18 cellular contexts compared by ENCODE assay signal in genomic region chr11:26996056-26996455, GRCh38. TPM values are rescaled to one million over a fixed set of nuclear protein-coding genes. Genes with fewer than 3 reads are reported as not detected.
DNase-seq lines count a peak whose midpoint lies in the region; ATAC-seq and TF ChIP-seq lines count a peak whose summit lies in the region.
"Had no signal": no experiment of that assay in that cellular context is flagged by ENCODE, and none has a peak within 500 bp of the region (broad histone marks: within the 10 kb centered on the region; RNA-seq: fewer than 3 reads in every experiment).

No MANE protein-coding gene starts in this region.

- DNase-seq in right atrium auricular region (ENCODE audit: low spot score) (no peak), left cardiac atrium (no peak), fibroblast of pulmonary artery (ENCODE audit: low read depth) (peak; percentile 52), retinal pigment epithelial cell (ENCODE audit: low read depth) (no peak), AG08396 (ENCODE audit: low spot score) (no peak), islet precursor cell (no peak), RPMI8226 (no peak)
- DNase-seq: activated CD4-positive, alpha-beta memory T cell treated with anti-CD3 and anti-CD28 coated beads for 36 hours; activated T-cell treated with anti-CD3 and anti-CD28 coated beads, Interleukin-2, amount 50 U/mL, for 72 hours; naive thymus-derived CD8-positive, alpha-beta T cell; NCI-H69; stimulated activated CD4-positive, alpha-beta T cell treated with anti-CD3 and anti-CD28 coated beads, Interleukin-2, amount 100 ng/mL, for 24 hours; testis had no signal

- H3K36me3 ChIP-seq in right atrium auricular region = no peaks in the 10 kb centered on the region

- H3K4me1 ChIP-seq in right atrium auricular region = no peaks in the 10 kb centered on the region
- H3K4me1 ChIP-seq: testis had no signal

- no peaks in the 10 kb centered on the region for H3K27me3 ChIP-seq in right atrium auricular region
- H3K27me3 ChIP-seq: testis had no signal

- no peaks in the 10 kb centered on the region for H3K9me3 ChIP-seq in right atrium auricular region
- H3K9me3 ChIP-seq: testis had no signal

- intact Hi-C loops in left cardiac atrium (cut with DNase I) = no loop called here

- peak overlapping the region; percentile 83 for H3K27ac ChIP-seq in right atrium auricular region
- H3K27ac ChIP-seq: testis had no signal

- TF ChIP-seq CTCF in right atrium auricular region (IDR thresholded peaks at IDR 0.05) (no peak), fibroblast of pulmonary artery (IDR thresholded peaks at IDR 0.05; ENCODE audit: low read length, missing control alignments) (no peak), retinal pigment epithelial cell (conservative IDR thresholded peaks at IDR 0.05; ENCODE audit: low read depth, low read length) (no peak)

- no peak for ATAC-seq in left cardiac atrium
- ATAC-seq in GM19351 (IDR thresholded peaks at IDR 0.05; ENCODE audit: unreplicated experiment) = no peak
- ATAC-seq: activated T-cell treated with anti-CD3 and anti-CD28 coated beads, Interleukin-2, amount 50 U/mL, for 72 hours; GM12878; HCT116; naive thymus-derived CD8-positive, alpha-beta T cell had no signal

- H3K4me3 ChIP-seq in right atrium auricular region (peak overlapping the region; percentile 50 to 58), fibroblast of pulmonary artery (replicated peaks; ENCODE audit: low read depth, low read length) (peak overlapping the region; percentile 66), retinal pigment epithelial cell (ENCODE audit: low read length) (peak overlapping the region; percentile 53)
- H3K4me3 ChIP-seq: GM12878 had no signal

RNA-seq across cellular contexts. Expression of gene FIBIN, which starts 2.1 kb away (rescaled TPM):
- total RNA-seq in right atrium auricular region (10 to 100 TPM; 13.9 to 25.5 TPM), left cardiac atrium (10 to 100 TPM in 1 of 2 donors, 1 to 10 TPM in 1; 9.4 to 14.3 TPM)
- total RNA-seq: activated CD4-positive, alpha-beta memory T cell treated with anti-CD3 and anti-CD28 coated beads for 36 hours; activated T-cell treated with anti-CD3 and anti-CD28 coated beads, Interleukin-2, amount 50 U/mL, for 72 hours; GM12878; naive thymus-derived CD8-positive, alpha-beta T cell had no signal

RNA-seq across cellular contexts. Expression of gene BBOX1, which starts 44.6 kb away (rescaled TPM):
- total RNA-seq in right atrium auricular region (not detected), left cardiac atrium (under 1 TPM; 0.18 to 0.29 TPM)
- total RNA-seq: A673; activated CD4-positive, alpha-beta memory T cell treated with anti-CD3 and anti-CD28 coated beads for 36 hours; activated T-cell treated with anti-CD3 and anti-CD28 coated beads, Interleukin-2, amount 50 U/mL, for 72 hours; GM12878; naive thymus-derived CD8-positive, alpha-beta T cell; progenitor cell of endocrine pancreas had no signal
